13 cellular contexts compared by ENCODE assay signal in the genomic region with DNA sequence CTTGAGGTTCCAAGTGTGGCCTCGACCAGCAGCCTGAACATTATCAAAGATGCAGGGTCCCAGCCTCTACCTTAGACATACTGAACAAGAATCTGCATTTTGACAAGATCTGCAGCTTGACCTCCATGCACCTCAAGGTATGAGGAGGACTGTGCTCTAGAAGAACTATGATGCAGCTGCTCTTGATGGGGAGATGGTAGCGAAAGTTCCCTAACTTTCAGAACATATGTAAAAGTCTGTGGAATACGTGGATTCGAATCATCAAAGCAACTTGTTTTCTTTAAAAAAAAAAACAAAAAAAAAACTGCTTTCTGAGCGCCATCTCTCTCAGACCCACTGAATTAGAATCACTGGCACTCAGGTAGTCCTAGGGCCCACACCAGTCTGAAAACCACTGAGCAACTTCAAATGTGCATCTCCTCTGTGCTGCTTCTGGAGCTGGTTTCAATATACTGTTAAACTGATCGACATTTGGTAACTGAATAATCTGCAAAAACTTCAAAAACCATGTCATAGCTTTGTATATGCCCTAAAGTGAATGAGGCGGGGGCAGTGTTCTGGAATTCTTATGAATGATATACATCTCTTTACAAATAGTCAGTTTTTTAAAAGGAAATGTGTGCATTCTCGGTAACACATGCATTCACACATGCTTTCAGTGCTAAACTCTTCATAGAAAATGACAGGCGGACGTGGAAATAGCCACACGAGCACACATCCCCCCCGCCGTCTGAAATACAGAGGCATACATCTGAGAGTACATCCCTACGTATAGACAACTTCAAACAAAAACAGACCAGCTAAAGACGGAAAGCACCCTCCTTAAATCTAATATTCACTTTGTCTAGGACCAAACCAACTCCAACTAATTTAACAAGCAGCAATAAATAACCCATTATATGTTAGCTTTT.
DNase-seq lines count a peak whose midpoint lies in the region; ATAC-seq and TF ChIP-seq lines count a peak whose summit lies in the region.
"Had no signal": no experiment of that assay in that cellular context is flagged by ENCODE, and none has a peak within 500 bp of the region (broad histone marks: within the 10 kb centered on the region; RNA-seq: fewer than 3 reads in every experiment).

No MANE protein-coding gene starts in this region.

- DNase-seq in activated CD4-positive, alpha-beta T cell treated with anti-CD3 and anti-CD28 coated beads for 4 hours, result peak; percentile 24 to 38
- no peak for DNase-seq in activated CD4-positive, alpha-beta T cell treated with anti-CD3 and anti-CD28 coated beads for 48 hours
- DNase-seq in NAMALWA (ENCODE audit: low spot score), result peak; percentile 54
- peak; percentile 31 for DNase-seq in natural killer cell
- no peak for DNase-seq in NCI-H1436 (lab: John Stamatoyannopoulos, UW)
- DNase-seq in NCI-H526 treated with DMSO at 0.1 percent for 48 hours (lab: John Stamatoyannopoulos, UW), result no peak
- DNase-seq: COR-L47, mammary epithelial cell, NCI-H1436 treated with DMSO at 0.1 percent for 48 hours had no signal

- intact Hi-C loops in natural killer cell (cut with micrococcal nuclease), result loop anchor here (1.0 to 5.0 kb wide), 3 partner anchors 32 to 62 kb away; no protein-coding TSS in a partner anchor

- TF ChIP-seq CTCF in natural killer cell (IDR thresholded peaks at IDR 0.05), result no peak

- ATAC-seq in natural killer cell (peak; percentile 82 to 85 (median 85)), GM21528 (IDR thresholded peaks at IDR 0.05; ENCODE audit: low FRiP score, unreplicated experiment) (no peak)
- ATAC-seq: GM23338 had no signal

- H3K36me3 Mint-ChIP-seq in activated naive CD4-positive, alpha-beta T cell treated with anti-CD3 and anti-CD28 coated beads, Interleukin-2, amount 50 U/mL, for 24 hours, result peaks cover 1% of the 10 kb centered on the region
- no peaks in the 10 kb centered on the region for H3K36me3 Mint-ChIP-seq in natural killer cell
- H3K36me3 Mint-ChIP-seq: brain had no signal

- H3K27me3 Mint-ChIP-seq in activated naive CD4-positive, alpha-beta T cell treated with anti-CD3 and anti-CD28 coated beads, Interleukin-2, amount 50 U/mL, for 24 hours, result no peaks in the 10 kb centered on the region
- no peaks in the 10 kb centered on the region for H3K27me3 Mint-ChIP-seq in natural killer cell (ENCODE audit: low read depth in 2 of 2)

- peaks cover 100% of the 10 kb centered on the region for H3K4me1 Mint-ChIP-seq in activated naive CD4-positive, alpha-beta T cell treated with anti-CD3 and anti-CD28 coated beads, Interleukin-2, amount 50 U/mL, for 24 hours
- peaks cover 74 to 77% of the 10 kb centered on the region in 2 donors for H3K4me1 Mint-ChIP-seq in natural killer cell

- no peaks in the 10 kb centered on the region for H3K9me3 Mint-ChIP-seq in activated naive CD4-positive, alpha-beta T cell treated with anti-CD3 and anti-CD28 coated beads, Interleukin-2, amount 50 U/mL, for 24 hours
- H3K9me3 Mint-ChIP-seq in natural killer cell, result no peaks in the 10 kb centered on the region
- H3K9me3 Mint-ChIP-seq: brain, GM23338 had no signal

- peak overlapping the region; percentile 98 for H3K27ac Mint-ChIP-seq in activated naive CD4-positive, alpha-beta T cell treated with anti-CD3 and anti-CD28 coated beads, Interleukin-2, amount 50 U/mL, for 24 hours
- H3K27ac Mint-ChIP-seq in natural killer cell, result peak overlapping the region; percentile 85 to 92
- H3K27ac Mint-ChIP-seq: brain, GM23338 had no signal

- peak overlapping the region; percentile 82 for H3K4me3 Mint-ChIP-seq in activated naive CD4-positive, alpha-beta T cell treated with anti-CD3 and anti-CD28 coated beads, Interleukin-2, amount 50 U/mL, for 24 hours
- peak overlapping the region; percentile 69 for H3K4me3 Mint-ChIP-seq in natural killer cell
- H3K4me3 Mint-ChIP-seq: brain, GM23338 had no signal

Comparison
In these comparisons a context has a peak if more than half of its experiments do, and no peak if none do; other contexts are left out.
1. DNase-seq: peak in activated CD4-positive, alpha-beta T cell treated with anti-CD3 and anti-CD28 coated beads for 4 hours (2 of 2), NAMALWA (single experiment) and natural killer cell (single experiment); none in activated CD4-positive, alpha-beta T cell treated with anti-CD3 and anti-CD28 coated beads for 48 hours (single experiment), NCI-H1436 (single experiment) and NCI-H526 treated with DMSO at 0.1 percent for 48 hours (single experiment).